In genomic region chr20:5658897-5659296, GRCh38 we compare ENCODE assay signal across 8 cellular contexts. TPM values are rescaled to one million over a fixed set of nuclear protein-coding genes. Genes with fewer than 3 reads are reported as not detected.
DNase-seq lines count a peak whose midpoint lies in the region; ATAC-seq and TF ChIP-seq lines count a peak whose summit lies in the region.

No MANE protein-coding gene starts in this region.

- DNase-seq in GM12865 (ENCODE audit: low read depth) (peak; percentile 79), LHCN-M2 (ENCODE audit: low read depth) (peak; percentile 61), epidermal melanocyte (ENCODE audit: insufficient read length, low spot score) (peak; percentile 48), thoracic aorta (ENCODE audit: low spot score) (peak; percentile 53), LoVo (ENCODE audit: low spot score) (no peak)
- DNase-seq in activated CD4-positive, alpha-beta T cell treated with anti-CD3 and anti-CD28 coated beads for 36 hours, result peak; percentile 82
- no peak for DNase-seq in activated effector memory CD4-positive, alpha-beta T cell treated with Interleukin-2 at 50 U/mL for 16 hours

- H3K27ac ChIP-seq in muscle layer of colon (ENCODE audit: low read depth, low read length) (peak overlapping the region; percentile 95), thoracic aorta (peak overlapping the region; percentile 50 to 64)

- H3K4me1 Mint-ChIP-seq in activated CD4-positive, alpha-beta T cell treated with anti-CD3 and anti-CD28 coated beads for 36 hours, result peaks cover 31% of the 10 kb centered on the region

- no peak overlapping the region for H3K9ac ChIP-seq in muscle layer of colon (ENCODE audit: low read length)

- no peaks in the 10 kb centered on the region for H3K27me3 Mint-ChIP-seq in activated CD4-positive, alpha-beta T cell treated with anti-CD3 and anti-CD28 coated beads for 36 hours

- POLR2A ChIA-PET in activated CD4-positive, alpha-beta T cell treated with anti-CD3 and anti-CD28 coated beads for 36 hours (lab: Charles Lee), result interaction anchor here (1.1 to 1.5 kb wide), 4 partner anchors 13 to 56 kb away, joined by 4 to 14 read pairs (median 6); no protein-coding TSS in a partner anchor

- peaks cover 45% of the 10 kb centered on the region for H3K4me1 ChIP-seq in muscle layer of colon (ENCODE audit: insufficient read depth, low read length)
- peaks cover 22 to 31% of the 10 kb centered on the region in 2 donors for H3K4me1 ChIP-seq in thoracic aorta (ENCODE audit: control insufficient read depth in 1 of 2, low read depth in 2 of 2)

- H3K9me3 Mint-ChIP-seq in activated CD4-positive, alpha-beta T cell treated with anti-CD3 and anti-CD28 coated beads for 36 hours (ENCODE audit: low read depth), result no peaks in the 10 kb centered on the region

- CTCF ChIA-PET in activated CD4-positive, alpha-beta T cell treated with anti-CD3 and anti-CD28 coated beads for 36 hours (lab: Charles Lee), result interaction anchor here (0.8 to 1.0 kb wide), 3 partner anchors 12 to 49 kb away, joined by 3 to 4 read pairs (median 3); no protein-coding TSS in a partner anchor

- intact Hi-C loops in activated CD4-positive, alpha-beta T cell treated with anti-CD3 and anti-CD28 coated beads for 36 hours (cut with DNase I, micrococcal nuclease), result loop anchor here (1.0 to 2.0 kb wide), 5 partner anchors 14 to 91 kb away; partner anchors contain the start of gene SHLD1 (in 1 of the 2)

- H3K27me3 ChIP-seq in muscle layer of colon (ENCODE audit: control insufficient read depth in 1 of 2, insufficient read depth in 2 of 2, low read length in 2 of 2) (no peaks in the 10 kb centered on the region), thoracic aorta (replicated peaks; ENCODE audit: insufficient read depth) (no peaks in the 10 kb centered on the region)

- H3K36me3 Mint-ChIP-seq in activated CD4-positive, alpha-beta T cell treated with anti-CD3 and anti-CD28 coated beads for 36 hours (ENCODE audit: low read depth), result no peaks in the 10 kb centered on the region

- no peaks in the 10 kb centered on the region for H3K36me3 ChIP-seq in muscle layer of colon (ENCODE audit: insufficient read depth, low read length)
- H3K36me3 ChIP-seq in thoracic aorta, result no peaks in the 10 kb centered on the region

- peak overlapping the region; percentile 47 for H3K27ac Mint-ChIP-seq in activated CD4-positive, alpha-beta T cell treated with anti-CD3 and anti-CD28 coated beads for 36 hours

- no peak overlapping the region for H3K4me3 Mint-ChIP-seq in activated CD4-positive, alpha-beta T cell treated with anti-CD3 and anti-CD28 coated beads for 36 hours

- peak; percentile 73 for ATAC-seq in activated CD4-positive, alpha-beta T cell treated with anti-CD3 and anti-CD28 coated beads for 36 hours
- ATAC-seq in thoracic aorta (ENCODE audit: insufficient number of reproducible peaks, low FRiP score, low read depth), result no peak

- H3K4me3 ChIP-seq in GM12865 (ENCODE audit: low read depth, low read length) (no peak overlapping the region), muscle layer of colon (ENCODE audit: low read depth in 1 of 2, low read length in 2 of 2) (peak overlapping the region in 1 of 2 donors; percentile 41), thoracic aorta (peak overlapping the region; percentile 34)

- H3K9me3 ChIP-seq in muscle layer of colon (ENCODE audit: low read length), result no peaks in the 10 kb centered on the region
- H3K9me3 ChIP-seq in thoracic aorta, result no peaks in the 10 kb centered on the region

- no peak for TF ChIP-seq CTCF in GM12865 (IDR thresholded peaks at IDR 0.05; ENCODE audit: insufficient read depth, low read depth, low read length, missing control alignments)
- TF ChIP-seq CTCF in thoracic aorta (IDR thresholded peaks at IDR 0.05), result no peak

RNA-seq across cellular contexts. Expression of gene GPCPD1, which starts 48.1 kb away (rescaled TPM):
- total RNA-seq in LHCN-M2 (2014; rRNA removed), result 7.2 and 11.5 TPM in 2 replicates
- polyA plus RNA-seq in LHCN-M2 (2012), result 2.9 TPM
- total RNA-seq in activated CD4-positive, alpha-beta T cell treated with anti-CD3 and anti-CD28 coated beads for 36 hours, result 10 to 100 TPM; 18.5 to 26.0 TPM
- 10 to 100 TPM; 22.1 to 37.7 TPM for total RNA-seq in thoracic aorta

Comparison
In these comparisons a context has a peak if more than half of its experiments do, and no peak if none do; other contexts are left out.
1. DNase-seq: peak in GM12865 (single experiment), LHCN-M2 (single experiment), activated CD4-positive, alpha-beta T cell treated with anti-CD3 and anti-CD28 coated beads for 36 hours (single experiment), epidermal melanocyte (single experiment) and thoracic aorta (single experiment); none in activated effector memory CD4-positive, alpha-beta T cell treated with Interleukin-2 at 50 U/mL for 16 hours (single experiment) and LoVo (single experiment).